11 cellular contexts compared by ENCODE assay signal in genomic region chr2:5694016-5694690, GRCh38. TPM values are rescaled to one million over a fixed set of nuclear protein-coding genes. Genes with fewer than 3 reads are reported as not detected.
DNase-seq lines count a peak whose midpoint lies in the region; ATAC-seq, FAIRE-seq and TF ChIP-seq lines count a peak whose summit lies in the region.
"Had no signal": no experiment of that assay in that cellular context is flagged by ENCODE, and none has a peak within 500 bp of the region (broad histone marks: within the 10 kb centered on the region; RNA-seq: fewer than 3 reads in every experiment).

No MANE protein-coding gene starts in this region.

- peak overlapping the region in 8 of 10 donors; percentile 22 to 59 (median 40) for H3K4me3 Mint-ChIP-seq in naive thymus-derived CD4-positive, alpha-beta T cell

- peaks cover 26% of the 10 kb centered on the region for H3K4me1 ChIP-seq in DND-41 (ENCODE audit: insufficient read depth, low read length)
- no peaks in the 10 kb centered on the region for H3K4me1 ChIP-seq in naive thymus-derived CD4-positive, alpha-beta T cell (ENCODE audit: control insufficient read depth in 2 of 2, insufficient read depth in 2 of 2, low read length in 2 of 2)

- H3K27ac ChIP-seq in DND-41 (ENCODE audit: low read length), result peak overlapping the region; percentile 62
- H3K27ac ChIP-seq in naive thymus-derived CD4-positive, alpha-beta T cell (ENCODE audit: low read depth, low read length), result no peak overlapping the region
- H3K27ac ChIP-seq: foreskin keratinocyte, skin epidermis had no signal

- peak overlapping the region in 1 of 9 donors; percentile 76 for H3K27ac Mint-ChIP-seq in naive thymus-derived CD4-positive, alpha-beta T cell

- H3K27me3 ChIP-seq in DND-41 (ENCODE audit: insufficient read depth, low read length, poor library complexity), result no peaks in the 10 kb centered on the region
- H3K27me3 ChIP-seq in naive thymus-derived CD4-positive, alpha-beta T cell (ENCODE audit: control insufficient read depth in 2 of 2, insufficient read depth in 2 of 2, low read length in 2 of 2), result peaks cover 0 to 11% of the 10 kb centered on the region in 2 donors

- H3K9ac ChIP-seq in DND-41 (ENCODE audit: low read depth, low read length), result no peak overlapping the region

- DNase-seq in DND-41 (peak; percentile 64), NAMALWA (ENCODE audit: low spot score) (peak; percentile 7), astrocyte of the cerebellum (ENCODE audit: low read depth) (no peak), GM12892 (ENCODE audit: insufficient read length) (no peak), midbrain (lab: John Stamatoyannopoulos, UW) (no peak)
- DNase-seq in naive thymus-derived CD4-positive, alpha-beta T cell, result no peak
- DNase-seq in stimulated activated CD4-positive, alpha-beta T cell treated with anti-CD3 and anti-CD28 coated beads, Interleukin-4, amount 100 ng/mL, for 4 hours, result no peak

- TF ChIP-seq CTCF in DND-41 (IDR thresholded peaks at IDR 0.05; ENCODE audit: borderline replicate concordance, extremely low read depth, low read length, poor library complexity, severe bottlenecking), result no peak
- TF ChIP-seq CTCF in astrocyte of the cerebellum (IDR thresholded peaks at IDR 0.05; ENCODE audit: low read depth, low read length, missing control alignments), result no peak

- peaks cover 51 to 73% (median 61%) of the 10 kb centered on the region in 5 donors for H3K27me3 Mint-ChIP-seq in naive thymus-derived CD4-positive, alpha-beta T cell

- no peak overlapping the region for H3K4me3 ChIP-seq in DND-41 (ENCODE audit: low read depth in 1 of 2, low read length in 2 of 2)
- peak overlapping the region; percentile 69 for H3K4me3 ChIP-seq in astrocyte of the cerebellum (ENCODE audit: low read depth, low read length)
- H3K4me3 ChIP-seq in naive thymus-derived CD4-positive, alpha-beta T cell (ENCODE audit: low read length), result no peak overlapping the region
- H3K4me3 ChIP-seq: K562 had no signal

- peaks cover 6 to 32% (median 26%) of the 10 kb centered on the region in 7 donors for H3K4me1 Mint-ChIP-seq in naive thymus-derived CD4-positive, alpha-beta T cell

- no peaks in the 10 kb centered on the region for H3K36me3 ChIP-seq in DND-41 (ENCODE audit: insufficient read depth, low read length)
- H3K36me3 ChIP-seq in naive thymus-derived CD4-positive, alpha-beta T cell (ENCODE audit: control insufficient read depth in 2 of 3, insufficient read depth in 3 of 3, low read length in 3 of 3), result no peaks in the 10 kb centered on the region

- no peak for FAIRE-seq in GM12892 (lab: Jason Lieb, UNC)
- FAIRE-seq: K562 had no signal

- peaks cover 0 to 19% (median 4%) of the 10 kb centered on the region in 11 donors for H3K9me3 Mint-ChIP-seq in naive thymus-derived CD4-positive, alpha-beta T cell

- no peak for TF ChIP-seq POLR2A in GM12892 (IDR thresholded peaks at IDR 0.05; ENCODE audit: low read depth, low read length)

- H3K9me3 ChIP-seq in DND-41 (ENCODE audit: insufficient read depth, low read length, severe bottlenecking), result peaks cover 2% of the 10 kb centered on the region
- no peaks in the 10 kb centered on the region for H3K9me3 ChIP-seq in naive thymus-derived CD4-positive, alpha-beta T cell (ENCODE audit: control insufficient read depth in 2 of 3, low read length in 3 of 3)

- peak; percentile 92 for ATAC-seq in DND-41 (ENCODE audit: insufficient read depth, low read depth)
- no peak for ATAC-seq in naive thymus-derived CD4-positive, alpha-beta T cell
- ATAC-seq in GM21423 (IDR thresholded peaks at IDR 0.05; ENCODE audit: unreplicated experiment), result no peak
- ATAC-seq: foreskin keratinocyte, K562 had no signal

- POLR2A ChIA-PET in naive thymus-derived CD4-positive, alpha-beta T cell (lab: Charles Lee), result no interaction called here

- no peak overlapping the region for H2AFZ ChIP-seq in DND-41 (ENCODE audit: low read depth, low read length)

- no peak overlapping the region for H3K4me2 ChIP-seq in DND-41 (ENCODE audit: insufficient read depth, low read length)

- H3K79me2 ChIP-seq in DND-41 (ENCODE audit: insufficient read depth, low read length), result no peaks in the 10 kb centered on the region

- CTCF ChIA-PET in naive thymus-derived CD4-positive, alpha-beta T cell (lab: Charles Lee), result no interaction called here

- in situ Hi-C loops in astrocyte of the cerebellum (cut with HindIII; ENCODE audit: low sequenced_read_pairs), result no loop called here

- no peaks in the 10 kb centered on the region for H4K20me1 ChIP-seq in DND-41 (ENCODE audit: insufficient read depth, low read length)

- intact Hi-C loops in naive thymus-derived CD4-positive, alpha-beta T cell (cut with micrococcal nuclease), result no loop called here

- peaks cover 0 to 12% (median 0%) of the 10 kb centered on the region in 5 donors for H3K36me3 Mint-ChIP-seq in naive thymus-derived CD4-positive, alpha-beta T cell

RNA-seq across cellular contexts. Expression of gene SOX11, which starts 2.0 kb away (rescaled TPM):
- not detected for total RNA-seq in naive thymus-derived CD4-positive, alpha-beta T cell
- not detected for polyA plus RNA-seq in naive thymus-derived CD4-positive, alpha-beta T cell
- polyA plus RNA-seq in GM12892 (2012; ENCODE audit: missing spikeins), result 0.04 TPM
- polyA plus RNA-seq: K562 had no signal

Comparison
In these comparisons a context has a peak if more than half of its experiments do, and no peak if none do; other contexts are left out.
1. DNase-seq: peak in DND-41 (single experiment) and NAMALWA (single experiment); none in astrocyte of the cerebellum (single experiment), naive thymus-derived CD4-positive, alpha-beta T cell (0 of 9), GM12892 (single experiment), midbrain (single experiment) and stimulated activated CD4-positive, alpha-beta T cell treated with anti-CD3 and anti-CD28 coated beads, Interleukin-4, amount 100 ng/mL, for 4 hours (0 of 2).